In the genomic region with DNA sequence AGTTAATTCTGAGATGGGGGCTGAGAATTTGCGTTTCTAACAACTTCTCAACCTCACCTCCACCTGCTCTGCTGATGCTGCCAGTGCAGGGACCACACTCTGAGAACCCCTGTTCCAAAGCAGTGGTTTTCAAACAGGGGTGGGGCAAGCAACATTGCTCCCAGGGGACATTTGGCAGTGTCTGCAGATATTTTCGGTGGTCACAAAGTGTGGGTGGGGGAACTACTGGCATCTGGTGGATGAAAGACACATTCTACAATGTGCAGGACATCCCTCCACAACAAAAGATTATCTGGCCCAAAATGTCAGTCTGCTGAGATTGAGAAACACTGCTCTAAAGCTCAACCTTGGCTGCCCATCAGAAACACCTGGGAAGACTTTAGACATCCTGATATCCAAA, we compare ENCODE assay signal across 13 cellular contexts.
DNase-seq lines count a peak whose midpoint lies in the region; ATAC-seq and TF ChIP-seq lines count a peak whose summit lies in the region.
"Had no signal": no experiment of that assay in that cellular context is flagged by ENCODE, and none has a peak within 500 bp of the region (broad histone marks: within the 10 kb centered on the region; RNA-seq: fewer than 3 reads in every experiment).

No MANE protein-coding gene starts in this region.

- H4K20me1 ChIP-seq in hepatocyte (ENCODE audit: insufficient read depth, poor library complexity, severe bottlenecking) = no peaks in the 10 kb centered on the region

- H3K4me1 ChIP-seq in hepatocyte (ENCODE audit: insufficient read depth) (no peaks in the 10 kb centered on the region), A673 (ENCODE audit: insufficient read depth, low read length, poor library complexity, severe bottlenecking) (no peaks in the 10 kb centered on the region)

- TF ChIP-seq CTCF in hepatocyte (IDR thresholded peaks at IDR 0.05; ENCODE audit: poor library complexity) = no peak
- no peak for TF ChIP-seq CTCF in A673 (conservative IDR thresholded peaks at IDR 0.05; ENCODE audit: low read depth, low read length)
- no peak for TF ChIP-seq CTCF in RWPE1 (conservative IDR thresholded peaks at IDR 0.05; ENCODE audit: low read depth)

- DNase-seq in hepatocyte (ENCODE audit: low spot score) (no peak), NCI-H2196 treated with DMSO at 0.1 percent for 48 hours (lab: John Stamatoyannopoulos, UW; ENCODE audit: unreplicated experiment) (no peak), A673 (ENCODE audit: low spot score) (no peak), RWPE1 (ENCODE audit: low spot score) (no peak)
- DNase-seq: activated CD8-positive, alpha-beta memory T cell treated with anti-CD3 and anti-CD28 coated beads, Interleukin-2, amount 10 ng/mL, durations not matched to agents 7 days and 5 days; NCI-H1417; NCI-H748 treated with DMSO at 0.1 percent for 48 hours; retina had no signal

- POLR2A ChIA-PET in A673 (lab: Charles Lee; ENCODE audit: low non-redundant PET) = no interaction called here
- POLR2A ChIA-PET in RWPE1 (lab: Yijun Ruan, JAX; ENCODE audit: low non-redundant PET) = no interaction called here

- H3K9me3 ChIP-seq in hepatocyte (ENCODE audit: low read depth) (no peaks in the 10 kb centered on the region), A673 (ENCODE audit: low read depth, low read length, poor library complexity, severe bottlenecking) (no peaks in the 10 kb centered on the region)

- 89% methylated on average over 2 of the region's 2 CpGs for WGBS in hepatocyte (ENCODE audit: low lambda C conversion rate, missing lambda C conversion rate)

- BruUV-seq in A673 (replicated peaks; lab: Mats Ljungman, UMichigan) = no TSS peak

- H3K27me3 ChIP-seq in hepatocyte (no peaks in the 10 kb centered on the region), A673 (replicated peaks; ENCODE audit: insufficient read depth, low read depth, low read length, poor library complexity) (no peaks in the 10 kb centered on the region)

- H2AFZ ChIP-seq in hepatocyte = no peak overlapping the region

- intact Hi-C loops in A673 (cut with micrococcal nuclease; ENCODE audit: unreplicated experiment) = no loop called here

- H3K9me2 ChIP-seq in hepatocyte (replicated peaks; ENCODE audit: insufficient read depth) = no peaks in the 10 kb centered on the region

- H3K4me3 ChIP-seq in hepatocyte (no peak overlapping the region), A673 (ENCODE audit: low read depth, low read length, poor library complexity, severe bottlenecking) (no peak overlapping the region)
- H3K4me3 ChIP-seq: coronary artery had no signal

- CTCF ChIA-PET in A673 (lab: Charles Lee) = no interaction called here
- CTCF ChIA-PET in RWPE1 (lab: Yijun Ruan, JAX) = no interaction called here

- H3K27ac ChIP-seq in hepatocyte (no peak overlapping the region), A673 (ENCODE audit: low read depth, low read length, poor library complexity, severe bottlenecking) (no peak overlapping the region), RWPE1 (no peak overlapping the region)
- H3K27ac ChIP-seq: coronary artery had no signal

- no peaks in the 10 kb centered on the region for H3K36me3 ChIP-seq in hepatocyte (replicated peaks; ENCODE audit: insufficient read depth, low read depth)
- no peaks in the 10 kb centered on the region for H3K36me3 ChIP-seq in A673 (ENCODE audit: insufficient read depth, low read length, poor library complexity, severe bottlenecking)

- ATAC-seq in GM18517 (IDR thresholded peaks at IDR 0.05; ENCODE audit: unreplicated experiment) (peak; percentile 95), GM21423 (IDR thresholded peaks at IDR 0.05; ENCODE audit: unreplicated experiment) (peak; percentile 84), HG02970 (IDR thresholded peaks at IDR 0.05; ENCODE audit: low FRiP score, unreplicated experiment) (peak; percentile 75), HG03558 (IDR thresholded peaks at IDR 0.05; ENCODE audit: extremely low read depth, unreplicated experiment) (peak; percentile 81)
- ATAC-seq: activated CD8-positive, alpha-beta memory T cell treated with anti-CD3 and anti-CD28 coated beads, Interleukin-2, amount 10 ng/mL, durations not matched to agents 7 days and 5 days had no signal

- no peak overlapping the region for H3K4me2 ChIP-seq in hepatocyte

- H3K79me2 ChIP-seq in hepatocyte = no peaks in the 10 kb centered on the region
